In the genomic region with DNA sequence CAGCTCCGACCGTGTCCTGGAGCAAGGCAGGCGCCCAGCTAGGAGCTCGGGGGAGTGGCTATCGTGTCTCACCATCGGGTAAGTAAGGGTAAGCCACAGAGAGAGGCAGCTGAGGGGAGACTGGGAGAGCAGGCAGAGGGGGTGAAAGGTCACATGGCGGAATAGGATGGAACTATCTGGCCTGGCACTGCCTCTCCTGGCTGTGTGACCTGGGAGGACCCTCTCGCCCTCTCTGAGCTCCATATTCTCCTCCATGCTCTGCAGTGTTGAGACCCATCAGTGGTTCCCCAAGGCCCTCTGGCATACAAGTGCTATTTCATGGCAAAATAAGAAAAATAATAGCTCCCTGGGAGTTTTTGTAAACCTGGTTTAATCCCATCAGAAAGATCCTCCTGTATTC, we compare ENCODE assay signal across 34 cellular contexts.
"Had no signal": no experiment of that assay in that cellular context is flagged by ENCODE, and none has a peak within 500 bp of the region (broad histone marks: within the 10 kb centered on the region; RNA-seq: fewer than 3 reads in every experiment).

No MANE protein-coding gene starts in this region.

- H3K4me1 ChIP-seq: adrenal gland, body of pancreas, breast epithelium had no signal

- H3K9me3 ChIP-seq: adrenal gland, body of pancreas, breast epithelium had no signal

- ATAC-seq: activated CD8-positive, alpha-beta T cell treated with anti-CD3 and anti-CD28 coated beads for 36 hours; activated naive CD4-positive, alpha-beta T cell treated with anti-CD3 and anti-CD28 coated beads, Interleukin-2, amount 50 U/mL, for 72 hours; activated T-cell treated with anti-CD3 and anti-CD28 coated beads, Interleukin-2, amount 50 U/mL, for 4 hours; activated T-cell treated with anti-CD3 and anti-CD28 coated beads, Interleukin-2, amount 50 U/mL, for 72 hours; activated T-helper 17 cell treated with anti-CD3 and anti-CD28 coated beads, Interleukin-2, amount 50 U/mL, for 72 hours; body of pancreas had no signal

- DNase-seq: activated B cell treated with CpG ODN at 0.5 μM for 24 hours; activated CD4-positive, alpha-beta memory T cell treated with anti-CD3 and anti-CD28 coated beads for 36 hours; activated CD4-positive, alpha-beta T cell treated with anti-CD3 and anti-CD28 coated beads for 4 hours; activated CD4-positive, alpha-beta T cell treated with anti-CD3 and anti-CD28 coated beads, Interleukin-2, amount 10 ng/mL, durations not matched to agents 24 days and 14 days; activated CD4-positive, alpha-beta T cell treated with anti-CD3 and anti-CD28 coated beads, Interleukin-2, amount 50 U/mL, for 1 hour; activated CD4-positive, alpha-beta T cell treated with anti-CD3 and anti-CD28 coated beads, Interleukin-2, amount 50 U/mL, for 4 hours; activated CD4-positive, CD25-positive, alpha-beta regulatory T cell treated with anti-CD3 and anti-CD28 coated beads, Interleukin-2, amount 50 U/mL, for 72 hours; activated CD8-positive, alpha-beta memory T cell treated with anti-CD3 and anti-CD28 coated beads, Interleukin-2, amount 50 U/mL, for 4 hours; activated CD8-positive, alpha-beta T cell treated with anti-CD3 and anti-CD28 coated beads for 36 hours; activated effector memory CD4-positive, alpha-beta T cell treated with anti-CD3 and anti-CD28 coated beads, Interleukin-2, amount 50 U/mL, for 16 hours; activated gamma-delta T cell treated with Interleukin-2 at 50 U/mL for 16 hours; activated naive CD4-positive, alpha-beta T cell; activated naive CD4-positive, alpha-beta T cell treated with anti-CD3 and anti-CD28 coated beads for 36 hours; activated naive CD4-positive, alpha-beta T cell treated with anti-CD3 and anti-CD28 coated beads, Interleukin-2, amount 50 U/mL, for 16 hours; activated naive CD8-positive, alpha-beta T cell treated with anti-CD3 and anti-CD28 coated beads for 36 hours; activated T-cell treated with anti-CD3 and anti-CD28 coated beads for 4 hours; activated T-cell treated with anti-CD3 and anti-CD28 coated beads, Interleukin-2, amount 50 U/mL, for 1 hour; activated T-cell treated with anti-CD3 and anti-CD28 coated beads, Interleukin-2, amount 50 U/mL, for 4 hours; activated T-cell treated with anti-CD3 and anti-CD28 coated beads, Interleukin-2, amount 50 U/mL, for 72 hours; adrenal gland; amniotic stem cell; aorta; body of pancreas; brain microvascular endothelial cell; central memory CD4-positive, alpha-beta T cell; T-helper 1 cell; T-helper 2 cell; T-helper 9 cell had no signal

- H3K27me3 ChIP-seq: adrenal gland, body of pancreas had no signal

- FAIRE-seq: astrocyte, TTC549 had no signal

- H3K36me3 ChIP-seq: adrenal gland, brain microvascular endothelial cell, breast epithelium had no signal

- H3K27ac ChIP-seq: adrenal gland, body of pancreas, brain microvascular endothelial cell, breast epithelium, VCaP had no signal

- H3K4me3 ChIP-seq: adrenal gland, body of pancreas, breast epithelium had no signal
